ENCODE assay signal across 28 cellular contexts in the genomic region with DNA sequence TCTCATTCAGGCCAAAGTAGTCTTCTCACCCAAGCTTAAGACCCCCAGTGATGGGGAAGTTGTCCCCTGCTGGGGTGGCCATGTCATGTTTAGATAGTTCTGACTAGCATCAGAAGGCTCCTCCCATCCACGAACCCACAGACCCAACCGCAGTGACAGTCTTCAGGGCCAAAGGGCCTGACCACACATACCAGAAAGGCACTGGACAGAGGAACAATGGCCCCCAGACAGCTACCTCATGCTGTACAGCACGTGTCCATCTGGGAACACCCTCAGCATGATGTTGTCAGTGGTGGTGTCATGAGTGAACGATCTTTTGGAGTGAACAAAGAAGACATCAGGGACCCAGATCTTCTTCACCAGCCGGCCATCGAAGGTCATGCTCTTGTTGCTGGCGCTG. TPM values are rescaled to one million over a fixed set of nuclear protein-coding genes. Genes with fewer than 3 reads are reported as not detected.
DNase-seq lines count a peak whose midpoint lies in the region; TF ChIP-seq lines count a peak whose summit lies in the region.
"Had no signal": no experiment of that assay in that cellular context is flagged by ENCODE, and none has a peak within 500 bp of the region (broad histone marks: within the 10 kb centered on the region; RNA-seq: fewer than 3 reads in every experiment).

No MANE protein-coding gene starts in this region.

- H3K27ac ChIP-seq in SJCRH30: no peak overlapping the region
- H3K27ac ChIP-seq: ovary, RWPE1, SK-N-MC had no signal

- H3K27me3 Mint-ChIP-seq in type B pancreatic cell: peaks cover 4% of the 10 kb centered on the region
- H3K27me3 Mint-ChIP-seq: activated naive CD8-positive, alpha-beta T cell treated with anti-CD3 and anti-CD28 coated beads for 36 hours had no signal

- H3K9me3 ChIP-seq in SJCRH30 (replicated peaks): no peaks in the 10 kb centered on the region
- H3K9me3 ChIP-seq: mucosa of descending colon, ovary had no signal

- no peaks in the 10 kb centered on the region for H3K4me1 ChIP-seq in SJCRH30

- H3K36me3 ChIP-seq in SJCRH30: no peaks in the 10 kb centered on the region
- H3K36me3 ChIP-seq: ovary had no signal

- TF ChIP-seq CTCF in type B pancreatic cell (conservative IDR thresholded peaks at IDR 0.05): no peak

- no peaks in the 10 kb centered on the region for H3K9me3 Mint-ChIP-seq in type B pancreatic cell
- H3K9me3 Mint-ChIP-seq: activated naive CD8-positive, alpha-beta T cell treated with anti-CD3 and anti-CD28 coated beads for 36 hours; central memory CD8-positive, alpha-beta T cell; nephron; T-helper 1 cell treated with Interleukin-12 subunit alpha and Interleukin-12 subunit beta and Interleukin-4 antibody, amounts not matched to agents 30 μg/mL and 1 μg/mL, for 36 hours had no signal

- H3K36me3 Mint-ChIP-seq in type B pancreatic cell: no peaks in the 10 kb centered on the region
- H3K36me3 Mint-ChIP-seq: activated naive CD8-positive, alpha-beta T cell treated with anti-CD3 and anti-CD28 coated beads for 36 hours; CD14-positive monocyte had no signal

- H3K4me3 Mint-ChIP-seq in type B pancreatic cell: no peak overlapping the region
- H3K4me3 Mint-ChIP-seq: activated CD8-positive, alpha-beta T cell treated with anti-CD3 and anti-CD28 coated beads, Interleukin-2, amount 10 ng/mL, durations not matched to agents 7 days and 5 days; activated naive CD8-positive, alpha-beta T cell treated with anti-CD3 and anti-CD28 coated beads for 36 hours; CD14-positive monocyte; central memory CD8-positive, alpha-beta T cell; nephron; T-helper 1 cell treated with Interleukin-12 subunit alpha and Interleukin-12 subunit beta and Interleukin-4 antibody, amounts not matched to agents 30 μg/mL and 1 μg/mL, for 36 hours had no signal

- H3K4me1 Mint-ChIP-seq in type B pancreatic cell (ENCODE audit: unreplicated experiment): no peaks in the 10 kb centered on the region
- H3K4me1 Mint-ChIP-seq: central memory CD8-positive, alpha-beta T cell; nephron had no signal

- DNase-seq in HK-2 (ENCODE audit: unreplicated experiment) (peak; percentile 84), SW480 (ENCODE audit: low spot score) (peak; percentile 47), hepatic stellate cell (ENCODE audit: low spot score) (peak; percentile 24), type B pancreatic cell (ENCODE audit: extremely low spot score, unreplicated experiment) (peak; percentile 20), SJCRH30 (no peak), NCI-H82 (lab: John Stamatoyannopoulos, UW) (no peak)
- DNase-seq in activated CD4-positive, alpha-beta T cell treated with anti-CD3 and anti-CD28 coated beads for 48 hours: no peak
- DNase-seq: activated CD4-positive, CD25-positive, alpha-beta regulatory T cell treated with anti-CD3 and anti-CD28 coated beads, Interleukin-2, amount 50 U/mL, for 72 hours; activated CD8-positive, alpha-beta T cell treated with anti-CD3 and anti-CD28 coated beads, Interleukin-2, amount 10 ng/mL, durations not matched to agents 7 days and 5 days; activated effector memory CD4-positive, alpha-beta T cell treated with Interleukin-2 at 50 U/mL for 16 hours; activated naive CD8-positive, alpha-beta T cell treated with anti-CD3 and anti-CD28 coated beads for 36 hours; aorta; mucosa of descending colon; NCI-H1092 treated with DMSO at 0.1 percent for 48 hours; NCI-H1930; NCI-H526 treated with DMSO at 0.1 percent for 48 hours; ovary; stimulated activated CD4-positive, alpha-beta T cell treated with anti-CD3 and anti-CD28 coated beads, Interleukin-2, amount 100 ng/mL, for 24 hours; trophoblast cell had no signal

- no peak overlapping the region for H3K4me3 ChIP-seq in SJCRH30
- H3K4me3 ChIP-seq: GM12878, mucosa of descending colon, ovary, SK-N-MC had no signal

- H3K27ac Mint-ChIP-seq in type B pancreatic cell: no peak overlapping the region
- H3K27ac Mint-ChIP-seq: activated CD8-positive, alpha-beta T cell treated with anti-CD3 and anti-CD28 coated beads, Interleukin-2, amount 10 ng/mL, durations not matched to agents 7 days and 5 days; activated naive CD8-positive, alpha-beta T cell treated with anti-CD3 and anti-CD28 coated beads for 36 hours; CD14-positive monocyte; nephron; T-helper 1 cell treated with Interleukin-12 subunit alpha and Interleukin-12 subunit beta and Interleukin-4 antibody, amounts not matched to agents 30 μg/mL and 1 μg/mL, for 36 hours had no signal

- no peaks in the 10 kb centered on the region for H3K27me3 ChIP-seq in SJCRH30
- H3K27me3 ChIP-seq: ovary had no signal

RNA-seq across cellular contexts. Expression of gene GABRR2, which starts 46.3 kb away (rescaled TPM):
- total RNA-seq in type B pancreatic cell (ENCODE audit: low replicate concordance): 0.92 TPM in 1 of 2 replicates, not detected in the other
- 0.32 and 0.33 TPM in 2 replicates for total RNA-seq in SJCRH30 (2014; rRNA removed; shearing (Covaris generic))

RNA-seq across cellular contexts. Expression of gene GABRR1, which starts 51.6 kb away (rescaled TPM):
- total RNA-seq in type B pancreatic cell (ENCODE audit: low replicate concordance): 0.12 TPM in 1 of 2 replicates, not detected in the other
- total RNA-seq in SJCRH30 (2014; rRNA removed; shearing (Covaris generic)): 0.26 and 0.30 TPM in 2 replicates
- total RNA-seq: activated CD8-positive, alpha-beta T cell treated with anti-CD3 and anti-CD28 coated beads, Interleukin-2, amount 10 ng/mL, durations not matched to agents 7 days and 5 days; activated naive CD8-positive, alpha-beta T cell treated with anti-CD3 and anti-CD28 coated beads for 36 hours; endothelial cell of umbilical vein; GM12878; lung microvascular endothelial cell; mucosa of descending colon; ovary had no signal

Comparison
In these comparisons a context has a peak if more than half of its experiments do, and no peak if none do; other contexts are left out.
1. DNase-seq: peak in HK-2 (single experiment), SW480 (single experiment), hepatic stellate cell (single experiment) and type B pancreatic cell (single experiment); none in activated CD4-positive, alpha-beta T cell treated with anti-CD3 and anti-CD28 coated beads for 48 hours (single experiment), SJCRH30 (0 of 2) and NCI-H82 (single experiment).